In genomic region chrX:103513067-103513466, GRCh38 we compare ENCODE assay signal across 25 cellular contexts. TPM values are rescaled to one million over a fixed set of nuclear protein-coding genes. Genes with fewer than 3 reads are reported as not detected.
"Had no signal": no experiment of that assay in that cellular context is flagged by ENCODE, and none has a peak within 500 bp of the region (broad histone marks: within the 10 kb centered on the region; RNA-seq: fewer than 3 reads in every experiment).

No MANE protein-coding gene starts in this region.

- H3K36me3 Mint-ChIP-seq: activated CD8-positive, alpha-beta memory T cell treated with anti-CD3 and anti-CD28 coated beads, Interleukin-2, amount 10 ng/mL, durations not matched to agents 7 days and 5 days; activated naive CD4-positive, alpha-beta T cell treated with anti-CD3 and anti-CD28 coated beads, Interleukin-2, amount 50 U/mL, for 72 hours; naive B cell; stimulated activated effector memory CD8-positive, alpha-beta T cell treated with anti-CD3 and anti-CD28 coated beads, Interleukin-12 subunit alpha, Interleukin-12 subunit beta, amount 100 ng/mL, for 72 hours had no signal

- H3K27me3 ChIP-seq: body of pancreas, colonic mucosa, ovary, uterus had no signal

- H3K27me3 Mint-ChIP-seq: activated CD8-positive, alpha-beta memory T cell treated with anti-CD3 and anti-CD28 coated beads, Interleukin-2, amount 10 ng/mL, durations not matched to agents 7 days and 5 days; stimulated activated naive CD8-positive, alpha-beta T cell treated with anti-CD3 and anti-CD28 coated beads, Interleukin-15, Interleukin-2, amounts not matched to agents 100 ng/mL and 50 ng/mL, for 24 hours had no signal

- H3K36me3 ChIP-seq: colonic mucosa, left ventricle myocardium inferior, ovary, thoracic aorta, uterus had no signal

- H3K27ac Mint-ChIP-seq: activated CD4-positive, alpha-beta T cell treated with anti-CD3 and anti-CD28 coated beads for 36 hours; activated CD8-positive, alpha-beta memory T cell treated with anti-CD3 and anti-CD28 coated beads, Interleukin-2, amount 10 ng/mL, durations not matched to agents 7 days and 5 days; activated CD8-positive, alpha-beta T cell treated with anti-CD3 and anti-CD28 coated beads, Interleukin-2, amount 10 ng/mL, durations not matched to agents 7 days and 5 days; activated naive CD4-positive, alpha-beta T cell treated with anti-CD3 and anti-CD28 coated beads, Interleukin-2, amount 50 U/mL, for 72 hours; activated T-helper 2 cell treated with anti-CD3 and anti-CD28 coated beads, Interferon-gamma antibody, Interleukin-2, Interleukin-4, amounts not matched to agents 10 μg/mL and 5 μg/mL and 100 μg/mL, durations not matched to agents 14 hours and 24 hours and 36 hours; naive B cell; progenitor cell of endocrine pancreas; stimulated activated effector memory CD8-positive, alpha-beta T cell treated with anti-CD3 and anti-CD28 coated beads, Interleukin-12 subunit alpha, Interleukin-12 subunit beta, amount 100 ng/mL, for 72 hours; stimulated activated naive CD8-positive, alpha-beta T cell treated with anti-CD3 and anti-CD28 coated beads, Interleukin-15, Interleukin-2, amounts not matched to agents 100 ng/mL and 50 ng/mL, for 24 hours; T-helper 2 cell treated with Interferon-gamma antibody and Interleukin-4, amounts not matched to agents 5 μg/mL and 100 μg/mL, for 36 hours had no signal

- H3K4me3 ChIP-seq: body of pancreas, colonic mucosa, left ventricle myocardium inferior, ovary, skin epidermis, thoracic aorta, uterus had no signal

- H3K4me1 ChIP-seq: body of pancreas, colonic mucosa, left ventricle myocardium inferior, uterus had no signal

- H3K4me3 Mint-ChIP-seq: activated CD4-positive, alpha-beta T cell treated with anti-CD3 and anti-CD28 coated beads for 36 hours; activated CD8-positive, alpha-beta memory T cell treated with anti-CD3 and anti-CD28 coated beads, Interleukin-2, amount 10 ng/mL, durations not matched to agents 7 days and 5 days; activated CD8-positive, alpha-beta T cell treated with anti-CD3 and anti-CD28 coated beads, Interleukin-2, amount 10 ng/mL, durations not matched to agents 7 days and 5 days; naive B cell; stimulated activated effector memory CD8-positive, alpha-beta T cell treated with anti-CD3 and anti-CD28 coated beads, Interleukin-12 subunit alpha, Interleukin-12 subunit beta, amount 100 ng/mL, for 72 hours; stimulated activated naive CD8-positive, alpha-beta T cell treated with anti-CD3 and anti-CD28 coated beads, Interleukin-15, Interleukin-2, amounts not matched to agents 100 ng/mL and 50 ng/mL, for 24 hours; T-helper 2 cell treated with Interferon-gamma antibody and Interleukin-4, amounts not matched to agents 5 μg/mL and 100 μg/mL, for 36 hours had no signal

- H3K9me3 ChIP-seq: body of pancreas, colonic mucosa, left ventricle myocardium inferior, ovary, thoracic aorta, uterus had no signal

- DNase-seq: activated CD4-positive, alpha-beta T cell treated with anti-CD3 and anti-CD28 coated beads for 36 hours; activated CD4-positive, CD25-positive, alpha-beta regulatory T cell; activated CD8-positive, alpha-beta memory T cell treated with anti-CD3 and anti-CD28 coated beads, Interleukin-2, amount 10 ng/mL, durations not matched to agents 7 days and 5 days; activated CD8-positive, alpha-beta T cell treated with anti-CD3 and anti-CD28 coated beads, Interleukin-2, amount 10 ng/mL, durations not matched to agents 7 days and 5 days; activated T-cell treated with anti-CD3 and anti-CD28 coated beads, Interleukin-2, amount 50 U/mL, for 48 hours; anterior cingulate cortex; body of pancreas; colonic mucosa; effector CD8-positive, alpha-beta T cell; kidney glomerular epithelial cell; left ventricle myocardium inferior; naive B cell; ovary; stimulated activated CD4-positive, alpha-beta T cell treated with anti-CD3 and anti-CD28 coated beads, Interleukin-4, amount 100 ng/mL, for 24 hours; uterus had no signal

- H3K9me3 Mint-ChIP-seq: activated naive CD4-positive, alpha-beta T cell treated with anti-CD3 and anti-CD28 coated beads, Interleukin-2, amount 50 U/mL, for 72 hours; activated T-helper 2 cell treated with anti-CD3 and anti-CD28 coated beads, Interferon-gamma antibody, Interleukin-2, Interleukin-4, amounts not matched to agents 10 μg/mL and 5 μg/mL and 100 μg/mL, durations not matched to agents 14 hours and 24 hours and 36 hours; stimulated activated effector memory CD8-positive, alpha-beta T cell treated with anti-CD3 and anti-CD28 coated beads, Interleukin-12 subunit alpha, Interleukin-12 subunit beta, amount 100 ng/mL, for 72 hours; stimulated activated naive CD8-positive, alpha-beta T cell treated with anti-CD3 and anti-CD28 coated beads, Interleukin-15, Interleukin-2, amounts not matched to agents 100 ng/mL and 50 ng/mL, for 24 hours; T-helper 2 cell treated with Interferon-gamma antibody and Interleukin-4, amounts not matched to agents 5 μg/mL and 100 μg/mL, for 36 hours had no signal

- ATAC-seq: activated CD4-positive, alpha-beta T cell treated with anti-CD3 and anti-CD28 coated beads for 36 hours; activated CD8-positive, alpha-beta memory T cell treated with anti-CD3 and anti-CD28 coated beads, Interleukin-2, amount 10 ng/mL, durations not matched to agents 7 days and 5 days; activated CD8-positive, alpha-beta T cell treated with anti-CD3 and anti-CD28 coated beads, Interleukin-2, amount 10 ng/mL, durations not matched to agents 7 days and 5 days; activated naive CD4-positive, alpha-beta T cell treated with anti-CD3 and anti-CD28 coated beads, Interleukin-2, amount 50 U/mL, for 72 hours; body of pancreas; sciatic nerve; stimulated activated effector memory CD8-positive, alpha-beta T cell treated with anti-CD3 and anti-CD28 coated beads, Interleukin-12 subunit alpha, Interleukin-12 subunit beta, amount 100 ng/mL, for 72 hours had no signal

- H3K27ac ChIP-seq: body of pancreas, colonic mucosa, left ventricle myocardium inferior, ovary, skin epidermis, thoracic aorta, uterus had no signal

- H3K4me1 Mint-ChIP-seq: activated CD4-positive, alpha-beta T cell treated with anti-CD3 and anti-CD28 coated beads for 36 hours; activated CD8-positive, alpha-beta memory T cell treated with anti-CD3 and anti-CD28 coated beads, Interleukin-2, amount 10 ng/mL, durations not matched to agents 7 days and 5 days; naive B cell; stimulated activated effector memory CD8-positive, alpha-beta T cell treated with anti-CD3 and anti-CD28 coated beads, Interleukin-12 subunit alpha, Interleukin-12 subunit beta, amount 100 ng/mL, for 72 hours had no signal

RNA-seq across cellular contexts. Expression of gene RAB40A, which starts 6.2 kb away (rescaled TPM):
- total RNA-seq: activated CD8-positive, alpha-beta T cell treated with anti-CD3 and anti-CD28 coated beads, Interleukin-2, amount 10 ng/mL, durations not matched to agents 7 days and 5 days; activated T-helper 2 cell treated with anti-CD3 and anti-CD28 coated beads, Interferon-gamma antibody, Interleukin-2, Interleukin-4, amounts not matched to agents 10 μg/mL and 5 μg/mL and 100 μg/mL, durations not matched to agents 14 hours and 24 hours and 36 hours; dermis microvascular lymphatic vessel endothelial cell; left ventricle myocardium inferior had no signal
